Comparison of ENCODE assay signal across 10 cellular contexts in genomic region chr1:20588634-20589225, GRCh38. TPM values are rescaled to one million over a fixed set of nuclear protein-coding genes. Genes with fewer than 3 reads are reported as not detected.
DNase-seq lines count a peak whose midpoint lies in the region; ATAC-seq, FAIRE-seq and TF ChIP-seq lines count a peak whose summit lies in the region.
"Had no signal": no experiment of that assay in that cellular context is flagged by ENCODE, and none has a peak within 500 bp of the region (broad histone marks: within the 10 kb centered on the region; RNA-seq: fewer than 3 reads in every experiment).

TSS of gene CDA (plus strand) at chr1:20589097. CDS start at chr1:20589130, 33 bp downstream.

- no peaks in the 10 kb centered on the region for H3K27me3 ChIP-seq in bronchial epithelial cell (ENCODE audit: control insufficient read depth, insufficient read depth, low read length)

- H3K36me3 ChIP-seq in bronchial epithelial cell (ENCODE audit: control insufficient read depth, insufficient read depth, low read length), result no peaks in the 10 kb centered on the region

- no peak for TF ChIP-seq CTCF in bronchial epithelial cell (IDR thresholded peaks at IDR 0.05; ENCODE audit: insufficient read depth, low read length, severe bottlenecking)

- H3K27ac Mint-ChIP-seq in stimulated activated memory B cell treated with anti-CD40 and anti-IgM and Interleukin-4, amounts not matched to agents 10 μg/mL and 1 μg/mL and 100 μg/mL, for 72 hours, result no peak within 1 kb of the TSS

- peaks cover 9% of the 10 kb centered on the region for H3K4me1 Mint-ChIP-seq in stimulated activated memory B cell treated with anti-CD40 and anti-IgM and Interleukin-4, amounts not matched to agents 10 μg/mL and 1 μg/mL and 100 μg/mL, for 72 hours

- peak within 1 kb of the TSS; percentile 22 for H3K4me3 ChIP-seq in bronchial epithelial cell (ENCODE audit: low read depth, low read length)

- ATAC-seq in stimulated activated memory B cell treated with anti-CD40 and anti-IgM and Interleukin-4, amounts not matched to agents 10 μg/mL and 1 μg/mL and 100 μg/mL, for 72 hours, result peak; percentile 25
- ATAC-seq in GM21825 (IDR thresholded peaks at IDR 0.05; ENCODE audit: unreplicated experiment) (no peak), GM21576 (IDR thresholded peaks at IDR 0.05; ENCODE audit: unreplicated experiment) (no peak), GM18873 (IDR thresholded peaks at IDR 0.05; ENCODE audit: low FRiP score, unreplicated experiment) (no peak)

- H3K27me3 Mint-ChIP-seq in stimulated activated memory B cell treated with anti-CD40 and anti-IgM and Interleukin-4, amounts not matched to agents 10 μg/mL and 1 μg/mL and 100 μg/mL, for 72 hours, result peaks cover 73% of the 10 kb centered on the region

- DNase-seq in LoVo (ENCODE audit: low spot score) (peak; percentile 70), bronchial epithelial cell (ENCODE audit: low read depth) (peak; percentile 67), kidney tubule cell (ENCODE audit: low spot score) (peak; percentile 80), amniotic stem cell (lab: John Stamatoyannopoulos, UW) (no peak)
- DNase-seq: stimulated activated CD4-positive, alpha-beta T cell treated with anti-CD3 and anti-CD28 coated beads, Interleukin-1b, Interleukin-23, amount 100 ng/mL, for 48 hours had no signal

- no peaks in the 10 kb centered on the region for H3K9me3 Mint-ChIP-seq in stimulated activated memory B cell treated with anti-CD40 and anti-IgM and Interleukin-4, amounts not matched to agents 10 μg/mL and 1 μg/mL and 100 μg/mL, for 72 hours

- H3K4me3 Mint-ChIP-seq in stimulated activated memory B cell treated with anti-CD40 and anti-IgM and Interleukin-4, amounts not matched to agents 10 μg/mL and 1 μg/mL and 100 μg/mL, for 72 hours, result no peak within 1 kb of the TSS

- no peaks in the 10 kb centered on the region for H3K36me3 Mint-ChIP-seq in stimulated activated memory B cell treated with anti-CD40 and anti-IgM and Interleukin-4, amounts not matched to agents 10 μg/mL and 1 μg/mL and 100 μg/mL, for 72 hours

- peak; percentile 80 for FAIRE-seq in bronchial epithelial cell (lab: Jason Lieb, UNC)
- FAIRE-seq: GM18507 had no signal

RNA-seq across cellular contexts. Expression of gene CDA, which starts in this region (rescaled TPM):
- 0.79 and 1.4 TPM in 2 replicates for total RNA-seq in bronchial epithelial cell
